ENCODE assay signal across 36 cellular contexts in the genomic region with DNA sequence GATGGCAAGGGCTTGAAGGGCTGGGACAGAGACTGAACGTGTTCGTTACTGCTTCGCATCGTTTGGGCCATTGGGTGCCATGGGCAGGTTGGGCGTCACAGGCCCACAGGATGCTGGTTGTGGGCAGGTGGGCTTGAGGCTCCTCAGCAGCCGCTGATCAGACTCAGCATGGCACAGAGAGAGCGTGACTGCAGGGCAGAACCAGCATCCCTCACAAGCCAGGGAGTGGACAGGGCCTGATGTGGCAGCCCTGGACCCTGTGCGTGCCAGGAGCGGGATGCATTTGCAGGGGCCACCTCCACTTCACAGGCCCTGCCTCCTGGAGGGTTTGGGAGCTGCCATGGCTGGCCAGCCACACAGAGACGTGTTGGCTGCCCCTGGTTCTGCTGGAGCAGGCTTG.
"Had no signal": no experiment of that assay in that cellular context is flagged by ENCODE, and none has a peak within 500 bp of the region (broad histone marks: within the 10 kb centered on the region; RNA-seq: fewer than 3 reads in every experiment).

No MANE protein-coding gene starts in this region.

- ATAC-seq: activated CD8-positive, alpha-beta T cell treated with anti-CD3 and anti-CD28 coated beads for 36 hours; activated naive CD8-positive, alpha-beta T cell treated with anti-CD3 and anti-CD28 coated beads, Interleukin-2, amount 50 U/mL, for 24 hours; activated T-cell treated with anti-CD3 and anti-CD28 coated beads, Interleukin-2, amount 50 U/mL, for 4 hours; activated T-cell treated with anti-CD3 and anti-CD28 coated beads, Interleukin-2, amount 50 U/mL, for 72 hours; activated T-helper 17 cell treated with anti-CD3 and anti-CD28 coated beads, Interleukin-2, amount 50 U/mL, for 72 hours had no signal

- H3K4me1 Mint-ChIP-seq: activated B cell treated with CpG ODN at 0.5 μM for 24 hours; activated CD4-positive, alpha-beta T cell treated with anti-CD3 and anti-CD28 coated beads, Interleukin-2, amount 10 ng/mL, durations not matched to agents 24 days and 14 days; activated naive CD4-positive, alpha-beta T cell treated with anti-CD3 and anti-CD28 coated beads, Interleukin-2, amount 10 ng/mL, durations not matched to agents 7 days and 5 days; activated naive CD4-positive, alpha-beta T cell treated with anti-CD3 and anti-CD28 coated beads, Interleukin-2, amount 50 U/mL, for 24 hours; activated naive CD8-positive, alpha-beta T cell treated with anti-CD3 and anti-CD28 coated beads, Interleukin-2, amount 10 ng/mL, durations not matched to agents 7 days and 5 days; activated naive CD8-positive, alpha-beta T cell treated with anti-CD3 and anti-CD28 coated beads, Interleukin-2, amount 50 U/mL, for 24 hours; activated T-helper 17 cell treated with anti-CD3 and anti-CD28 coated beads, Interleukin-2, amount 50 U/mL, for 72 hours; central memory CD8-positive, alpha-beta T cell had no signal

- H3K27ac ChIP-seq: ascending aorta, cardiac muscle cell, VCaP had no signal

- H3K4me3 Mint-ChIP-seq: activated B cell treated with CpG ODN at 0.5 μM for 24 hours; activated CD4-positive, alpha-beta memory T cell treated with anti-CD3 and anti-CD28 coated beads for 36 hours; activated CD4-positive, alpha-beta T cell treated with anti-CD3 and anti-CD28 coated beads, Interleukin-2, amount 10 ng/mL, durations not matched to agents 24 days and 14 days; activated CD8-positive, alpha-beta T cell treated with anti-CD3 and anti-CD28 coated beads for 36 hours; activated naive CD4-positive, alpha-beta T cell treated with anti-CD3 and anti-CD28 coated beads, Interleukin-2, amount 10 ng/mL, durations not matched to agents 7 days and 5 days; activated naive CD4-positive, alpha-beta T cell treated with anti-CD3 and anti-CD28 coated beads, Interleukin-2, amount 50 U/mL, for 24 hours; activated naive CD8-positive, alpha-beta T cell; activated naive CD8-positive, alpha-beta T cell treated with anti-CD3 and anti-CD28 coated beads, Interleukin-2, amount 10 ng/mL, durations not matched to agents 7 days and 5 days; activated naive CD8-positive, alpha-beta T cell treated with anti-CD3 and anti-CD28 coated beads, Interleukin-2, amount 50 U/mL, for 24 hours; activated T-cell treated with anti-CD3 and anti-CD28 coated beads, Interleukin-2, amount 50 U/mL, for 4 hours; activated T-cell treated with anti-CD3 and anti-CD28 coated beads, Interleukin-2, amount 50 U/mL, for 72 hours; activated T-helper 1 cell treated with anti-CD3 and anti-CD28 coated beads, Interleukin-12 subunit alpha, Interleukin-12 subunit beta, Interleukin-2, Interleukin-4 antibody, amounts not matched to agents 30 ng/mL and 10 ng/mL and 1 ng/mL, durations not matched to agents 14 hours and 24 hours and 36 hours; activated T-helper 17 cell treated with anti-CD3 and anti-CD28 coated beads, Interleukin-2, amount 50 U/mL, for 72 hours; brain; central memory CD8-positive, alpha-beta T cell; T-helper 1 cell treated with Interleukin-12 subunit alpha and Interleukin-12 subunit beta and Interleukin-4 antibody, amounts not matched to agents 30 μg/mL and 1 μg/mL, for 36 hours; T-helper 2 cell treated with Interferon-gamma antibody and Interleukin-4, amounts not matched to agents 5 μg/mL and 100 μg/mL, for 36 hours had no signal

- H3K9me3 Mint-ChIP-seq: activated CD4-positive, alpha-beta T cell treated with anti-CD3 and anti-CD28 coated beads, Interleukin-2, amount 10 ng/mL, durations not matched to agents 24 days and 14 days; activated CD8-positive, alpha-beta T cell treated with anti-CD3 and anti-CD28 coated beads for 36 hours; activated naive CD4-positive, alpha-beta T cell treated with anti-CD3 and anti-CD28 coated beads, Interleukin-2, amount 50 U/mL, for 24 hours; activated naive CD8-positive, alpha-beta T cell treated with anti-CD3 and anti-CD28 coated beads, Interleukin-2, amount 50 U/mL, for 24 hours; activated T-helper 1 cell treated with anti-CD3 and anti-CD28 coated beads, Interleukin-12 subunit alpha, Interleukin-12 subunit beta, Interleukin-2, Interleukin-4 antibody, amounts not matched to agents 30 ng/mL and 10 ng/mL and 1 ng/mL, durations not matched to agents 14 hours and 24 hours and 36 hours; activated T-helper 17 cell treated with anti-CD3 and anti-CD28 coated beads, Interleukin-2, amount 50 U/mL, for 72 hours; central memory CD8-positive, alpha-beta T cell; T-helper 2 cell treated with Interferon-gamma antibody and Interleukin-4, amounts not matched to agents 5 μg/mL and 100 μg/mL, for 36 hours had no signal

- H3K4me1 ChIP-seq: ascending aorta had no signal

- H3K9me3 ChIP-seq: ascending aorta had no signal

- H3K27me3 Mint-ChIP-seq: activated B cell treated with CpG ODN at 0.5 μM for 24 hours; activated CD4-positive, alpha-beta memory T cell treated with anti-CD3 and anti-CD28 coated beads for 36 hours; activated CD4-positive, alpha-beta T cell treated with anti-CD3 and anti-CD28 coated beads, Interleukin-2, amount 10 ng/mL, durations not matched to agents 24 days and 14 days; activated CD8-positive, alpha-beta T cell treated with anti-CD3 and anti-CD28 coated beads for 36 hours; activated naive CD4-positive, alpha-beta T cell treated with anti-CD3 and anti-CD28 coated beads, Interleukin-2, amount 10 ng/mL, durations not matched to agents 7 days and 5 days; activated naive CD4-positive, alpha-beta T cell treated with anti-CD3 and anti-CD28 coated beads, Interleukin-2, amount 50 U/mL, for 24 hours; activated naive CD8-positive, alpha-beta T cell; activated naive CD8-positive, alpha-beta T cell treated with anti-CD3 and anti-CD28 coated beads, Interleukin-2, amount 10 ng/mL, durations not matched to agents 7 days and 5 days; activated naive CD8-positive, alpha-beta T cell treated with anti-CD3 and anti-CD28 coated beads, Interleukin-2, amount 50 U/mL, for 24 hours; activated T-helper 17 cell treated with anti-CD3 and anti-CD28 coated beads, Interleukin-2, amount 50 U/mL, for 72 hours; brain; central memory CD8-positive, alpha-beta T cell had no signal

- H3K27me3 ChIP-seq: ascending aorta, cardiac muscle cell had no signal

- H3K36me3 Mint-ChIP-seq: activated CD4-positive, alpha-beta memory T cell treated with anti-CD3 and anti-CD28 coated beads for 36 hours; activated naive CD4-positive, alpha-beta T cell treated with anti-CD3 and anti-CD28 coated beads, Interleukin-2, amount 10 ng/mL, durations not matched to agents 7 days and 5 days; activated naive CD4-positive, alpha-beta T cell treated with anti-CD3 and anti-CD28 coated beads, Interleukin-2, amount 50 U/mL, for 24 hours; activated naive CD8-positive, alpha-beta T cell; activated naive CD8-positive, alpha-beta T cell treated with anti-CD3 and anti-CD28 coated beads, Interleukin-2, amount 10 ng/mL, durations not matched to agents 7 days and 5 days had no signal

- DNase-seq: activated B cell treated with CpG ODN at 0.5 μM for 24 hours; activated CD4-positive, alpha-beta memory T cell treated with anti-CD3 and anti-CD28 coated beads for 36 hours; activated CD4-positive, alpha-beta T cell treated with anti-CD3 and anti-CD28 coated beads for 4 hours; activated CD4-positive, alpha-beta T cell treated with anti-CD3 and anti-CD28 coated beads, Interleukin-2, amount 10 ng/mL, durations not matched to agents 24 days and 14 days; activated CD4-positive, alpha-beta T cell treated with anti-CD3 and anti-CD28 coated beads, Interleukin-2, amount 50 U/mL, for 1 hour; activated CD4-positive, alpha-beta T cell treated with anti-CD3 and anti-CD28 coated beads, Interleukin-2, amount 50 U/mL, for 4 hours; activated CD4-positive, CD25-positive, alpha-beta regulatory T cell treated with anti-CD3 and anti-CD28 coated beads, Interleukin-2, amount 50 U/mL, for 72 hours; activated CD8-positive, alpha-beta memory T cell treated with anti-CD3 and anti-CD28 coated beads, Interleukin-2, amount 50 U/mL, for 4 hours; activated CD8-positive, alpha-beta T cell treated with anti-CD3 and anti-CD28 coated beads for 36 hours; activated gamma-delta T cell; activated naive CD4-positive, alpha-beta T cell treated with anti-CD3 and anti-CD28 coated beads, Interleukin-2, amount 10 ng/mL, durations not matched to agents 7 days and 5 days; activated naive CD4-positive, alpha-beta T cell treated with Interleukin-2 at 50 U/mL for 16 hours; activated naive CD8-positive, alpha-beta T cell treated with anti-CD3 and anti-CD28 coated beads, Interleukin-2, amount 10 ng/mL, durations not matched to agents 7 days and 5 days; activated naive CD8-positive, alpha-beta T cell treated with anti-CD3 and anti-CD28 coated beads, Interleukin-2, amount 50 U/mL, for 24 hours; activated T-cell treated with anti-CD3 and anti-CD28 coated beads for 4 hours; activated T-cell treated with anti-CD3 and anti-CD28 coated beads, Interleukin-2, amount 50 U/mL, for 1 hour; activated T-cell treated with anti-CD3 and anti-CD28 coated beads, Interleukin-2, amount 50 U/mL, for 4 hours; activated T-cell treated with anti-CD3 and anti-CD28 coated beads, Interleukin-2, amount 50 U/mL, for 72 hours; amygdala; anterior cingulate cortex; caudate nucleus; cerebellar nuclear complex; T-helper 1 cell; T-helper 2 cell; T-helper 9 cell had no signal

- H3K27ac Mint-ChIP-seq: activated B cell treated with CpG ODN at 0.5 μM for 24 hours; activated CD4-positive, alpha-beta memory T cell treated with anti-CD3 and anti-CD28 coated beads for 36 hours; activated CD4-positive, alpha-beta T cell treated with anti-CD3 and anti-CD28 coated beads, Interleukin-2, amount 10 ng/mL, durations not matched to agents 24 days and 14 days; activated CD8-positive, alpha-beta T cell treated with anti-CD3 and anti-CD28 coated beads for 36 hours; activated naive CD4-positive, alpha-beta T cell treated with anti-CD3 and anti-CD28 coated beads, Interleukin-2, amount 10 ng/mL, durations not matched to agents 7 days and 5 days; activated naive CD4-positive, alpha-beta T cell treated with anti-CD3 and anti-CD28 coated beads, Interleukin-2, amount 50 U/mL, for 24 hours; activated naive CD8-positive, alpha-beta T cell; activated naive CD8-positive, alpha-beta T cell treated with anti-CD3 and anti-CD28 coated beads, Interleukin-2, amount 10 ng/mL, durations not matched to agents 7 days and 5 days; activated naive CD8-positive, alpha-beta T cell treated with anti-CD3 and anti-CD28 coated beads, Interleukin-2, amount 50 U/mL, for 24 hours; activated T-cell treated with anti-CD3 and anti-CD28 coated beads, Interleukin-2, amount 50 U/mL, for 72 hours; activated T-helper 1 cell treated with anti-CD3 and anti-CD28 coated beads, Interleukin-12 subunit alpha, Interleukin-12 subunit beta, Interleukin-2, Interleukin-4 antibody, amounts not matched to agents 30 ng/mL and 10 ng/mL and 1 ng/mL, durations not matched to agents 14 hours and 24 hours and 36 hours; activated T-helper 17 cell treated with anti-CD3 and anti-CD28 coated beads, Interleukin-2, amount 50 U/mL, for 72 hours; brain; T-helper 1 cell treated with Interleukin-12 subunit alpha and Interleukin-12 subunit beta and Interleukin-4 antibody, amounts not matched to agents 30 μg/mL and 1 μg/mL, for 36 hours; T-helper 2 cell treated with Interferon-gamma antibody and Interleukin-4, amounts not matched to agents 5 μg/mL and 100 μg/mL, for 36 hours had no signal
